8 cellular contexts compared by ENCODE assay signal in the genomic region with DNA sequence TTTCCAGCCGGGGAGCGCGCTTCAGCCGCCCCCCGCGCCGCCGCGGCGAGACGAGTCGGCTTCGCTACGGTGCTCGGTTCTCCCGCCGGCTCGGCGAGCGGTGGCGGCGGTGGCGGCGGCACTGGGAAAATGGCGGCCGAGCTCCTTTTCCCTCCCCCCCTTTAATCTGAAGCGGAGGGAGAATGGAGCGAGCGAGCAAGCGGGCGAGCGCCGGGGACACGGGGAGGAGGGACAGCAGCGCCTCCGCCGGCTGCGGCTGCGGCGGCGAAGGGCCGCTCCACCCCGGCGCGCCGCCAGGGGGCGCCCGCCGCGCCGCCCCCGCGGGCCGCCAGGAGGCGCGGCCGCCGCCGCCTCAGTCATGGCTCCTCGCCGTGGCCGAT. TPM values are rescaled to one million over a fixed set of nuclear protein-coding genes. Genes with fewer than 3 reads are reported as not detected.
DNase-seq lines count a peak whose midpoint lies in the region; ATAC-seq and TF ChIP-seq lines count a peak whose summit lies in the region.

A gene with protein sequence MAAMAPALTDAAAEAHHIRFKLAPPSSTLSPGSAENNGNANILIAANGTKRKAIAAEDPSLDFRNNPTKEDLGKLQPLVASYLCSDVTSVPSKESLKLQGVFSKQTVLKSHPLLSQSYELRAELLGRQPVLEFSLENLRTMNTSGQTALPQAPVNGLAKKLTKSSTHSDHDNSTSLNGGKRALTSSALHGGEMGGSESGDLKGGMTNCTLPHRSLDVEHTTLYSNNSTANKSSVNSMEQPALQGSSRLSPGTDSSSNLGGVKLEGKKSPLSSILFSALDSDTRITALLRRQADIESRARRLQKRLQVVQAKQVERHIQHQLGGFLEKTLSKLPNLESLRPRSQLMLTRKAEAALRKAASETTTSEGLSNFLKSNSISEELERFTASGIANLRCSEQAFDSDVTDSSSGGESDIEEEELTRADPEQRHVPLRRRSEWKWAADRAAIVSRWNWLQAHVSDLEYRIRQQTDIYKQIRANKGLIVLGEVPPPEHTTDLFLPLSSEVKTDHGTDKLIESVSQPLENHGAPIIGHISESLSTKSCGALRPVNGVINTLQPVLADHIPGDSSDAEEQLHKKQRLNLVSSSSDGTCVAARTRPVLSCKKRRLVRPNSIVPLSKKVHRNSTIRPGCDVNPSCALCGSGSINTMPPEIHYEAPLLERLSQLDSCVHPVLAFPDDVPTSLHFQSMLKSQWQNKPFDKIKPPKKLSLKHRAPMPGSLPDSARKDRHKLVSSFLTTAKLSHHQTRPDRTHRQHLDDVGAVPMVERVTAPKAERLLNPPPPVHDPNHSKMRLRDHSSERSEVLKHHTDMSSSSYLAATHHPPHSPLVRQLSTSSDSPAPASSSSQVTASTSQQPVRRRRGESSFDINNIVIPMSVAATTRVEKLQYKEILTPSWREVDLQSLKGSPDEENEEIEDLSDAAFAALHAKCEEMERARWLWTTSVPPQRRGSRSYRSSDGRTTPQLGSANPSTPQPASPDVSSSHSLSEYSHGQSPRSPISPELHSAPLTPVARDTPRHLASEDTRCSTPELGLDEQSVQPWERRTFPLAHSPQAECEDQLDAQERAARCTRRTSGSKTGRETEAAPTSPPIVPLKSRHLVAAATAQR (N-terminal part only) (minus strand): TSS at position 184 of the 380 bp plus-strand sequence. CDS start 21,286 bp downstream, outside the sequence.

- TF ChIP-seq CTCF in AG09319 (IDR thresholded peaks at IDR 0.05; ENCODE audit: low read depth, low read length) = peak; percentile 45

- H3K9me3 Mint-ChIP-seq in activated CD4-positive, alpha-beta T cell treated with anti-CD3 and anti-CD28 coated beads for 36 hours (ENCODE audit: low read depth) = no peaks in the 10 kb centered on the region

- H3K4me3 Mint-ChIP-seq in activated CD4-positive, alpha-beta T cell treated with anti-CD3 and anti-CD28 coated beads for 36 hours = peak within 1 kb of the TSS; percentile 89

- POLR2A ChIA-PET in activated CD4-positive, alpha-beta T cell treated with anti-CD3 and anti-CD28 coated beads for 36 hours (lab: Charles Lee) = interaction anchor here (0.5 to 1.0 kb wide), 6 partner anchors 14 to 154 kb away, joined by 3 to 6 read pairs (median 4); no protein-coding TSS in a partner anchor

- peak; percentile 69 for ATAC-seq in GM19023 (IDR thresholded peaks at IDR 0.05; ENCODE audit: unreplicated experiment)
- ATAC-seq in HG03280 (IDR thresholded peaks at IDR 0.05; ENCODE audit: unreplicated experiment) = peak; percentile 70
- peak; percentile 65 for ATAC-seq in activated CD4-positive, alpha-beta T cell treated with anti-CD3 and anti-CD28 coated beads for 36 hours
- ATAC-seq in left colon = peak; percentile 69

- H3K27ac ChIP-seq in cingulate gyrus (ENCODE audit: low read depth, low read length) = peak within 1 kb of the TSS; percentile 98

- H3K27me3 Mint-ChIP-seq in activated CD4-positive, alpha-beta T cell treated with anti-CD3 and anti-CD28 coated beads for 36 hours = no peaks in the 10 kb centered on the region

- peaks cover 61% of the 10 kb centered on the region for H3K4me1 Mint-ChIP-seq in activated CD4-positive, alpha-beta T cell treated with anti-CD3 and anti-CD28 coated beads for 36 hours

- H3K27ac Mint-ChIP-seq in activated CD4-positive, alpha-beta T cell treated with anti-CD3 and anti-CD28 coated beads for 36 hours = peak within 1 kb of the TSS; percentile 96

- intact Hi-C loops in activated CD4-positive, alpha-beta T cell treated with anti-CD3 and anti-CD28 coated beads for 36 hours (cut with DNase I, micrococcal nuclease) = loop anchor here (1.0 to 10.0 kb wide), 11 partner anchors 19 to 1454 kb away; partner anchors contain the start of genes HEXIM2 (in 1 of the 2), KPNB1 (in 1 of the 2) and MAP3K14 (in 1 of the 2)
- intact Hi-C loops in left colon (cut with DNase I, micrococcal nuclease) = loop anchor here in 1 of 2 donors (5.0 kb wide), 1 partner anchor 151 kb away; no protein-coding TSS in a partner anchor

- CTCF ChIA-PET in activated CD4-positive, alpha-beta T cell treated with anti-CD3 and anti-CD28 coated beads for 36 hours (lab: Charles Lee) = interaction anchor here (0.5 to 1.5 kb wide), 24 partner anchors 10 to 1233 kb away, joined by 3 to 11 read pairs (median 4); no protein-coding TSS in a partner anchor

- DNase-seq in AG09319 (ENCODE audit: extremely low read depth, low read depth) = peak; percentile 75
- DNase-seq in NCI-H345 treated with DMSO at 0.1 percent for 48 hours (lab: John Stamatoyannopoulos, UW; ENCODE audit: unreplicated experiment) = peak; percentile 80
- peak; percentile 92 for DNase-seq in activated CD4-positive, alpha-beta T cell treated with anti-CD3 and anti-CD28 coated beads for 36 hours
- peak; percentile 89 to 94 for DNase-seq in left colon
- peak; percentile 92 for DNase-seq in stimulated activated CD4-positive, alpha-beta T cell treated with anti-CD3 and anti-CD28 coated beads, Interleukin-1b, Interleukin-23, amount 100 ng/mL, for 48 hours

- peaks cover 6% of the 10 kb centered on the region for H3K36me3 Mint-ChIP-seq in activated CD4-positive, alpha-beta T cell treated with anti-CD3 and anti-CD28 coated beads for 36 hours (ENCODE audit: low read depth)

RNA-seq across cellular contexts. Expression of the gene that starts here (rescaled TPM):
- 10 to 100 TPM; 46.8 to 64.5 TPM for total RNA-seq in activated CD4-positive, alpha-beta T cell treated with anti-CD3 and anti-CD28 coated beads for 36 hours
- total RNA-seq in left colon = 10 to 100 TPM; 79.4 to 81.9 TPM

Comparison
In these comparisons a context has a peak if more than half of its experiments do, and no peak if none do; other contexts are left out.
1. Peak in every context shown above with its lines: DNase-seq, ATAC-seq and H3K27ac ChIP-seq.